Comparison of ENCODE assay signal across 8 cellular contexts in genomic region chr16:67873435-67874146, GRCh38. TPM values are rescaled to one million over a fixed set of nuclear protein-coding genes. Genes with fewer than 3 reads are reported as not detected.
DNase-seq lines count a peak whose midpoint lies in the region; ATAC-seq and TF ChIP-seq lines count a peak whose summit lies in the region.

No MANE protein-coding gene starts in this region.

- no peak for ATAC-seq in HG02571 (IDR thresholded peaks at IDR 0.05; ENCODE audit: unreplicated experiment)

- H3K4me3 ChIP-seq in cardiac muscle cell (peak overlapping the region; percentile 82), SJSA1 (peak overlapping the region; percentile 94), fibroblast of mammary gland (ENCODE audit: control insufficient read depth, low read depth, low read length) (peak overlapping the region; percentile 88), rectal smooth muscle tissue (ENCODE audit: low read length) (peak overlapping the region; percentile 92)

- intact Hi-C loops in cardiac septum (cut with DNase I): loop anchor here (2.0 kb wide), 1 partner anchor 31 kb away; the partner anchor contains the start of gene THAP11

- peak overlapping the region; percentile 37 for H3K27ac ChIP-seq in cardiac muscle cell
- H3K27ac ChIP-seq in SJSA1: peak overlapping the region; percentile 73
- H3K27ac ChIP-seq in rectal smooth muscle tissue (ENCODE audit: low read depth, low read length): peak overlapping the region; percentile 74

- no peak for TF ChIP-seq CTCF in cardiac muscle cell (IDR thresholded peaks at IDR 0.05; ENCODE audit: low read depth, low read length)
- TF ChIP-seq CTCF in fibroblast of mammary gland (conservative IDR thresholded peaks at IDR 0.05; ENCODE audit: control insufficient read depth, insufficient read depth, low read depth, low read length): no peak

- H3K36me3 ChIP-seq in cardiac muscle cell (peaks cover 38% of the 10 kb centered on the region), SJSA1 (peaks cover 85% of the 10 kb centered on the region), rectal smooth muscle tissue (ENCODE audit: control insufficient read depth, insufficient read depth, low read length) (peaks cover 26% of the 10 kb centered on the region)

- H3K4me1 ChIP-seq in cardiac muscle cell (ENCODE audit: low read depth): peaks cover 4% of the 10 kb centered on the region
- H3K4me1 ChIP-seq in SJSA1 (replicated peaks): peaks cover 17% of the 10 kb centered on the region
- H3K4me1 ChIP-seq in rectal smooth muscle tissue (ENCODE audit: control insufficient read depth, insufficient read depth, low read length): peaks cover 11% of the 10 kb centered on the region

- H3K9ac ChIP-seq in rectal smooth muscle tissue (ENCODE audit: low read length): peak overlapping the region; percentile 76

- DNase-seq in cardiac muscle cell (ENCODE audit: low read depth in 1 of 2, low spot score in 1 of 2) (peak in 1 of 2 donors; percentile 43), cardiac septum (ENCODE audit: low spot score) (no peak), SJSA1 (ENCODE audit: low read depth in 1 of 2, low spot score in 2 of 2) (peak in 1 of 2 experiments; percentile 33), fibroblast of mammary gland (ENCODE audit: low read depth) (no peak), SK-N-DZ (ENCODE audit: low spot score) (no peak)
- DNase-seq in NK-92 treated with Interleukin-12 subunit alpha and Interleukin-12 subunit beta, amount 100 ng/mL, for 24 hours (lab: John Stamatoyannopoulos, UW): no peak

- H3K27me3 ChIP-seq in cardiac muscle cell (no peaks in the 10 kb centered on the region), SJSA1 (replicated peaks) (no peaks in the 10 kb centered on the region), rectal smooth muscle tissue (ENCODE audit: control insufficient read depth, insufficient read depth, low read length) (no peaks in the 10 kb centered on the region)

- H3K9me3 ChIP-seq in cardiac muscle cell (ENCODE audit: low read depth) (no peaks in the 10 kb centered on the region), SJSA1 (replicated peaks) (no peaks in the 10 kb centered on the region)

RNA-seq across cellular contexts. Expression of gene EDC4, which starts 0.7 kb away (rescaled TPM):
- total RNA-seq in cardiac muscle cell: 89.6 and 95.7 TPM in 2 replicates
- polyA plus RNA-seq in cardiac muscle cell: 68.3 and 87.8 TPM in 2 replicates
- total RNA-seq in cardiac septum: 43.8 TPM
- 52.2 and 76.1 TPM in 2 replicates for total RNA-seq in SJSA1 (2014; rRNA removed; shearing (Covaris generic))
- 55.2 and 62.8 TPM in 2 replicates for polyA plus RNA-seq in SK-N-DZ (2014; cell fraction: cytosol; rRNA removed)
- polyA plus RNA-seq in SK-N-DZ (2014; cell fraction: nucleus; rRNA removed): 204 and 255 TPM in 2 replicates

RNA-seq across cellular contexts. Expression of gene NRN1L, which starts 11.1 kb away (rescaled TPM):
- total RNA-seq in cardiac muscle cell (2.2 and 4.8 TPM in 2 replicates), cardiac septum (2.1 TPM)
- polyA plus RNA-seq in cardiac muscle cell: 0.32 and 0.73 TPM in 2 replicates
- total RNA-seq in SJSA1 (2014; rRNA removed; shearing (Covaris generic)): not detected in 2 replicates
- 0.78 TPM in 1 of 2 replicates, not detected in the other for polyA plus RNA-seq in SK-N-DZ (2014; cell fraction: cytosol; rRNA removed)
- 0.77 and 3.5 TPM in 2 replicates for polyA plus RNA-seq in SK-N-DZ (2014; cell fraction: nucleus; rRNA removed)

RNA-seq across cellular contexts. Expression of gene PSKH1, which starts 19.5 kb away (rescaled TPM):
- total RNA-seq in cardiac muscle cell: 31.0 and 31.6 TPM in 2 replicates
- 46.7 and 48.8 TPM in 2 replicates for polyA plus RNA-seq in cardiac muscle cell
- total RNA-seq in cardiac septum: 22.6 TPM
- 6.4 and 10.6 TPM in 2 replicates for total RNA-seq in SJSA1 (2014; rRNA removed; shearing (Covaris generic))
- 13.4 and 16.3 TPM in 2 replicates for polyA plus RNA-seq in SK-N-DZ (2014; cell fraction: cytosol; rRNA removed)
- 8.7 and 13.4 TPM in 2 replicates for polyA plus RNA-seq in SK-N-DZ (2014; cell fraction: nucleus; rRNA removed)

RNA-seq across cellular contexts. Expression of gene CENPT, which starts 26.1 kb away (rescaled TPM):
- total RNA-seq in cardiac muscle cell (42.1 and 61.8 TPM in 2 replicates), cardiac septum (27.9 TPM)
- polyA plus RNA-seq in cardiac muscle cell: 65.2 and 70.2 TPM in 2 replicates
- total RNA-seq in SJSA1 (2014; rRNA removed; shearing (Covaris generic)): 22.4 and 31.9 TPM in 2 replicates
- 41.6 and 54.9 TPM in 2 replicates for polyA plus RNA-seq in SK-N-DZ (2014; cell fraction: cytosol; rRNA removed)
- 463 and 467 TPM in 2 replicates for polyA plus RNA-seq in SK-N-DZ (2014; cell fraction: nucleus; rRNA removed)

RNA-seq across cellular contexts. Expression of gene NUTF2, which starts 26.9 kb away (rescaled TPM):
- 77.6 and 213 TPM in 2 replicates for total RNA-seq in cardiac muscle cell
- polyA plus RNA-seq in cardiac muscle cell: 220 and 235 TPM in 2 replicates
- total RNA-seq in cardiac septum: 87.1 TPM
- 39.3 and 101 TPM in 2 replicates for total RNA-seq in SJSA1 (2014; rRNA removed; shearing (Covaris generic))
- polyA plus RNA-seq in SK-N-DZ (2014; cell fraction: cytosol; rRNA removed): 143 and 159 TPM in 2 replicates
- polyA plus RNA-seq in SK-N-DZ (2014; cell fraction: nucleus; rRNA removed): 137 and 145 TPM in 2 replicates
